8 cellular contexts compared by ENCODE assay signal in the genomic region with DNA sequence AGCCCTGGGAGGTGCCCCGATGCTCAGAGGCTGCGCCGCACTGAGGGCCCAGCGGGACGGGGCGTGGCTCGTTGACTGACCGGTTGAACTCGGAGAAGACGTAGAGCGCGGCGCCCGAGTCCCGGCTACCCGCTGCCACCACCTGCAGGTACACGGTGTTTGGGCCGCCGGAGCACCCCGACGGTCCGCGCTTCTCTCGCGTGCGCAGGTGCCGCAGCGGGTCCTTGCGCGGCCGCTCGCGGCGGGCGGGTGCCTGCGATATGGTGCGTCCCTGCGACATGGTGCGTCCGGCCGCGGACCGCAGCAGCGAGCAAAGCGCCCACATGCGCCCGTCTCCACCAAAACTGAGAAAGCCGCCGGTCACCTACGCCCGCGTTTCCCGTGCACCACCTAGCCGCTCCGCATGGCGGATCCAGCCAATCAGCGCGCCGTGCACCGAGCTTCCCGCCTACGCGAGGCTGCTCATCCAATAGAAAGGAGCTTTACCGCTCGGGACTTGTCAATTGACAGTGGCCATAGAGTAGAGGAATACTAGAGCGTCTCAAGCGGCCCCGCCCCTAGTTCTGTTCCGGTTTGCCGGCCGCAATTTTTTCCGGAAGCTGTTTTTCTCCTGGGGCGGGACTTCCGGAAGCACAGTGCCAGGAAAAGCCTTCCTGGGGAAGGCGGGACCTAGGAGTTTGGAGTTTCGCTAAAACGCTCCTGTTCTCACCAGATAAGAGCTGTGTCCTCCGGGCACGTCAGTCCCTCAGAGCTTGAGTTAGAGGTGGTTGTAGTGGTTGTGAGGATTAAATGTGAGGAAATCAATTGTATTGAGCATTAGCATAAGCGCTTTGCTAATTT. TPM values are rescaled to one million over a fixed set of nuclear protein-coding genes. Genes with fewer than 3 reads are reported as not detected.
DNase-seq lines count a peak whose midpoint lies in the region; ATAC-seq and TF ChIP-seq lines count a peak whose summit lies in the region.

A gene with protein sequence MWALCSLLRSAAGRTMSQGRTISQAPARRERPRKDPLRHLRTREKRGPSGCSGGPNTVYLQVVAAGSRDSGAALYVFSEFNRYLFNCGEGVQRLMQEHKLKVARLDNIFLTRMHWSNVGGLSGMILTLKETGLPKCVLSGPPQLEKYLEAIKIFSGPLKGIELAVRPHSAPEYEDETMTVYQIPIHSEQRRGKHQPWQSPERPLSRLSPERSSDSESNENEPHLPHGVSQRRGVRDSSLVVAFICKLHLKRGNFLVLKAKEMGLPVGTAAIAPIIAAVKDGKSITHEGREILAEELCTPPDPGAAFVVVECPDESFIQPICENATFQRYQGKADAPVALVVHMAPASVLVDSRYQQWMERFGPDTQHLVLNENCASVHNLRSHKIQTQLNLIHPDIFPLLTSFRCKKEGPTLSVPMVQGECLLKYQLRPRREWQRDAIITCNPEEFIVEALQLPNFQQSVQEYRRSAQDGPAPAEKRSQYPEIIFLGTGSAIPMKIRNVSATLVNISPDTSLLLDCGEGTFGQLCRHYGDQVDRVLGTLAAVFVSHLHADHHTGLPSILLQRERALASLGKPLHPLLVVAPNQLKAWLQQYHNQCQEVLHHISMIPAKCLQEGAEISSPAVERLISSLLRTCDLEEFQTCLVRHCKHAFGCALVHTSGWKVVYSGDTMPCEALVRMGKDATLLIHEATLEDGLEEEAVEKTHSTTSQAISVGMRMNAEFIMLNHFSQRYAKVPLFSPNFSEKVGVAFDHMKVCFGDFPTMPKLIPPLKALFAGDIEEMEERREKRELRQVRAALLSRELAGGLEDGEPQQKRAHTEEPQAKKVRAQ (minus strand): TSS at position 405 of the 840 bp plus-strand sequence. CDS start 80 bp downstream, at position 325.

- peaks cover 19% of the 10 kb centered on the region for H3K36me3 ChIP-seq in SU-DHL-6 (ENCODE audit: low read length)
- H3K36me3 ChIP-seq in osteoblast (ENCODE audit: insufficient read depth, low read length) = peaks cover 32% of the 10 kb centered on the region
- H3K36me3 ChIP-seq in thoracic aorta = peaks cover 16% of the 10 kb centered on the region

- no peaks in the 10 kb centered on the region for H3K27me3 ChIP-seq in SU-DHL-6 (ENCODE audit: low read length)
- no peaks in the 10 kb centered on the region for H3K27me3 ChIP-seq in osteoblast (ENCODE audit: insufficient read depth, low read length)
- H3K27me3 ChIP-seq in thoracic aorta (replicated peaks; ENCODE audit: insufficient read depth) = no peaks in the 10 kb centered on the region

- no peaks in the 10 kb centered on the region for H3K9me2 ChIP-seq in SU-DHL-6 (replicated peaks; ENCODE audit: insufficient read depth, low read length)

- H3K79me2 ChIP-seq in SU-DHL-6 (ENCODE audit: insufficient read depth, low read length) = peaks cover 22% of the 10 kb centered on the region
- H3K79me2 ChIP-seq in osteoblast (ENCODE audit: insufficient read depth, low read length) = peaks cover 30% of the 10 kb centered on the region

- H3K27me3 Mint-ChIP-seq in activated naive CD8-positive, alpha-beta T cell treated with anti-CD3 and anti-CD28 coated beads, Interleukin-2, amount 10 ng/mL, durations not matched to agents 7 days and 5 days = no peaks in the 10 kb centered on the region
- no peaks in the 10 kb centered on the region for H3K27me3 Mint-ChIP-seq in glutamatergic neuron (ENCODE audit: unreplicated experiment)

- peak within 1 kb of the TSS; percentile 75 for H3K9ac ChIP-seq in SU-DHL-6 (ENCODE audit: low read length)

- H2AFZ ChIP-seq in SU-DHL-6 (ENCODE audit: low read depth, low read length, severe bottlenecking) (peak within 1 kb of the TSS; percentile 76), osteoblast (ENCODE audit: low read length) (peak within 1 kb of the TSS; percentile 94)

- H3K9me3 ChIP-seq in SU-DHL-6 (ENCODE audit: insufficient read depth, low read length) (no peaks in the 10 kb centered on the region), osteoblast (ENCODE audit: low read depth, low read length) (no peaks in the 10 kb centered on the region), thoracic aorta (no peaks in the 10 kb centered on the region)

- H3K36me3 Mint-ChIP-seq in activated naive CD8-positive, alpha-beta T cell treated with anti-CD3 and anti-CD28 coated beads, Interleukin-2, amount 10 ng/mL, durations not matched to agents 7 days and 5 days = peaks cover 18% of the 10 kb centered on the region
- peaks cover 5% of the 10 kb centered on the region for H3K36me3 Mint-ChIP-seq in glutamatergic neuron (ENCODE audit: unreplicated experiment)

- H3K4me3 ChIP-seq in GM12865 (ENCODE audit: low read depth, low read length) (peak within 1 kb of the TSS; percentile 68), SU-DHL-6 (ENCODE audit: insufficient read depth, low read length, poor library complexity, severe bottlenecking) (peak within 1 kb of the TSS; percentile 83), osteoblast (ENCODE audit: insufficient read depth, low read length) (peak within 1 kb of the TSS; percentile 79), thoracic aorta (peak within 1 kb of the TSS; percentile 89)

- H4K20me1 ChIP-seq in SU-DHL-6 (ENCODE audit: low read depth, low read length) = no peaks in the 10 kb centered on the region
- no peaks in the 10 kb centered on the region for H4K20me1 ChIP-seq in osteoblast (ENCODE audit: insufficient read depth, low read length)

- H3K4me1 Mint-ChIP-seq in activated naive CD8-positive, alpha-beta T cell treated with anti-CD3 and anti-CD28 coated beads, Interleukin-2, amount 10 ng/mL, durations not matched to agents 7 days and 5 days = peaks cover 11% of the 10 kb centered on the region
- peaks cover 6% of the 10 kb centered on the region for H3K4me1 Mint-ChIP-seq in glutamatergic neuron (ENCODE audit: low read depth, unreplicated experiment)

- ATAC-seq in HG02759 (IDR thresholded peaks at IDR 0.05; ENCODE audit: unreplicated experiment) (peak; percentile 98), thoracic aorta (ENCODE audit: insufficient number of reproducible peaks, low FRiP score, low read depth) (peak; percentile 100)
- ATAC-seq in activated naive CD8-positive, alpha-beta T cell treated with anti-CD3 and anti-CD28 coated beads, Interleukin-2, amount 10 ng/mL, durations not matched to agents 7 days and 5 days (ENCODE audit: low read depth) = peak; percentile 100

- peak within 1 kb of the TSS; percentile 96 for H3K4me3 Mint-ChIP-seq in activated naive CD8-positive, alpha-beta T cell treated with anti-CD3 and anti-CD28 coated beads, Interleukin-2, amount 10 ng/mL, durations not matched to agents 7 days and 5 days
- H3K4me3 Mint-ChIP-seq in glutamatergic neuron (ENCODE audit: unreplicated experiment) = peak within 1 kb of the TSS; percentile 94

- POLR2A ChIA-PET in activated naive CD8-positive, alpha-beta T cell treated with anti-CD3 and anti-CD28 coated beads, Interleukin-2, amount 10 ng/mL, durations not matched to agents 7 days and 5 days (lab: Charles Lee) = interaction anchor here (0.7 to 2.2 kb wide), 7 partner anchors 9 to 1021 kb away, joined by 3 to 14 read pairs (median 6); a partner anchor contains a TSS

- TF ChIP-seq CTCF in GM12865 (IDR thresholded peaks at IDR 0.05; ENCODE audit: insufficient read depth, low read depth, low read length, missing control alignments) (no peak), SU-DHL-6 (IDR thresholded peaks at IDR 0.05; ENCODE audit: insufficient read depth, low read length, poor library complexity, severe bottlenecking) (no peak), glutamatergic neuron (IDR thresholded peaks at IDR 0.05; ENCODE audit: partially characterized antibody, unreplicated experiment) (peak; percentile 21), osteoblast (IDR thresholded peaks at IDR 0.05; ENCODE audit: extremely low read depth, low read depth, low read length) (no peak), thoracic aorta (IDR thresholded peaks at IDR 0.05) (peak; percentile 30)

- H3K27ac Mint-ChIP-seq in activated naive CD8-positive, alpha-beta T cell treated with anti-CD3 and anti-CD28 coated beads, Interleukin-2, amount 10 ng/mL, durations not matched to agents 7 days and 5 days = peak within 1 kb of the TSS; percentile 91
- peak within 1 kb of the TSS; percentile 52 for H3K27ac Mint-ChIP-seq in glutamatergic neuron (ENCODE audit: unreplicated experiment)

- DNase-seq in GM12865 (ENCODE audit: low read depth) (peak; percentile 99), NCI-H128 (lab: John Stamatoyannopoulos, UW; ENCODE audit: unreplicated experiment) (peak; percentile 95), glutamatergic neuron (peak; percentile 94), osteoblast (ENCODE audit: insufficient read length, low spot score, missing footprints) (peak; percentile 99), thoracic aorta (ENCODE audit: low spot score) (peak; percentile 89)
- DNase-seq in activated naive CD8-positive, alpha-beta T cell treated with anti-CD3 and anti-CD28 coated beads, Interleukin-2, amount 10 ng/mL, durations not matched to agents 7 days and 5 days = peak; percentile 91

- peaks cover 12% of the 10 kb centered on the region for H3K4me1 ChIP-seq in osteoblast (ENCODE audit: insufficient read depth, low read length)
- H3K4me1 ChIP-seq in thoracic aorta (ENCODE audit: control insufficient read depth in 1 of 2, low read depth in 2 of 2) = peaks cover 0 to 17% of the 10 kb centered on the region in 2 donors

- H3K27ac ChIP-seq in SU-DHL-6 (ENCODE audit: low read depth, low read length) (peak within 1 kb of the TSS; percentile 43), osteoblast (ENCODE audit: low read depth, low read length) (peak within 1 kb of the TSS; percentile 87), thoracic aorta (peak within 1 kb of the TSS; percentile 78 to 85)

- peak within 1 kb of the TSS; percentile 91 for H3K4me2 ChIP-seq in SU-DHL-6 (ENCODE audit: low read depth, low read length, poor library complexity, severe bottlenecking)
- H3K4me2 ChIP-seq in osteoblast (ENCODE audit: insufficient read depth, low read length) = peak within 1 kb of the TSS; percentile 90

- no peaks in the 10 kb centered on the region for H3F3A ChIP-seq in SU-DHL-6 (ENCODE audit: insufficient read depth)

- no peaks in the 10 kb centered on the region for H3K9me3 Mint-ChIP-seq in activated naive CD8-positive, alpha-beta T cell treated with anti-CD3 and anti-CD28 coated beads, Interleukin-2, amount 10 ng/mL, durations not matched to agents 7 days and 5 days
- no peaks in the 10 kb centered on the region for H3K9me3 Mint-ChIP-seq in glutamatergic neuron (ENCODE audit: unreplicated experiment)

RNA-seq across cellular contexts. Expression of the gene that starts here (rescaled TPM):
- total RNA-seq in activated naive CD8-positive, alpha-beta T cell treated with anti-CD3 and anti-CD28 coated beads, Interleukin-2, amount 10 ng/mL, durations not matched to agents 7 days and 5 days = 10 to 100 TPM; 57.4 to 60.2 TPM
- total RNA-seq in glutamatergic neuron (ENCODE audit: unreplicated experiment) (65.7 TPM), osteoblast (41.6 and 43.9 TPM in 2 replicates), thoracic aorta (10 to 100 TPM; 50.2 to 81.3 TPM)

Comparison
In these comparisons a context has a peak if more than half of its experiments do, and no peak if none do; other contexts are left out.
1. Peak in every context shown above with its lines: DNase-seq, ATAC-seq, H3K4me3 ChIP-seq and H3K27ac ChIP-seq.
2. CTCF ChIP-seq: peak in glutamatergic neuron (single experiment) and thoracic aorta (single experiment); none in GM12865 (single experiment), SU-DHL-6 (single experiment) and osteoblast (single experiment).